In the genomic region with DNA sequence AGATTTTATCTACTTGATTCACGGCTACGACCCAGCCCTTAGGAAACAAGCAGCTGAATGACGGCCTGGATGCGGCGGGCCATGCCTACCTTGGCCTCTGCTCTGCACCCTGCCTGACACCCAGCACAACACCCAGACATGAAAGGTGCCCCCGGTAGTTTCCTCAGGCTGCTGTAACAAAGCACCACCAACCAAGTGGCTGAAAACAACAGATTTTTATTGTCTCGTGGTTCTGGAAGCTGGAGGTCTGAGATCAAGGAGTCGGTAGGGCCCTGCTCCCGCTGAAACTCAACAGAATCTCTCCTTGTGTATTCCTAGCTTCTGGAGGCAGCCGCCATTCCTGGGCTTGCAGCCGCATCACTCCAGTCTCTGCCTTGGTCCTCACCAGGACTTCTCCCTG, we compare ENCODE assay signal across 23 cellular contexts.
"Had no signal": no experiment of that assay in that cellular context is flagged by ENCODE, and none has a peak within 500 bp of the region (broad histone marks: within the 10 kb centered on the region; RNA-seq: fewer than 3 reads in every experiment).

No MANE protein-coding gene starts in this region.

- H3K4me3 Mint-ChIP-seq: activated CD4-positive, alpha-beta T cell treated with anti-CD3 and anti-CD28 coated beads, Interleukin-2, amount 10 ng/mL, durations not matched to agents 7 days and 5 days; activated CD8-positive, alpha-beta memory T cell treated with anti-CD3 and anti-CD28 coated beads, Interleukin-2, amount 10 ng/mL, durations not matched to agents 7 days and 5 days; activated CD8-positive, alpha-beta T cell treated with anti-CD3 and anti-CD28 coated beads for 36 hours; activated naive CD4-positive, alpha-beta T cell treated with anti-CD3 and anti-CD28 coated beads, Interleukin-2, amount 10 ng/mL, durations not matched to agents 7 days and 5 days; natural killer cell; stimulated activated memory B cell treated with anti-CD40 and anti-IgM and Interleukin-4, amounts not matched to agents 10 μg/mL and 1 μg/mL and 100 μg/mL, for 72 hours; T-helper 2 cell treated with Interferon-gamma antibody and Interleukin-4, amounts not matched to agents 5 μg/mL and 100 μg/mL, for 36 hours had no signal

- H3K27ac ChIP-seq: ovary, right lobe of liver, suprapubic skin, tibial nerve, WERI-Rb-1 had no signal

- DNase-seq: activated CD4-positive, alpha-beta T cell treated with anti-CD3 and anti-CD28 coated beads, Interleukin-2, amount 10 ng/mL, durations not matched to agents 7 days and 5 days; activated CD4-positive, CD25-positive, alpha-beta regulatory T cell treated with anti-CD3 and anti-CD28 coated beads, Interleukin-2, amount 50 U/mL, for 72 hours; activated CD8-positive, alpha-beta memory T cell treated with anti-CD3 and anti-CD28 coated beads, Interleukin-2, amount 10 ng/mL, durations not matched to agents 7 days and 5 days; activated CD8-positive, alpha-beta T cell treated with anti-CD3 and anti-CD28 coated beads for 36 hours; activated effector memory CD4-positive, alpha-beta T cell treated with anti-CD3 and anti-CD28 coated beads, Interleukin-2, amount 50 U/mL, for 16 hours; activated naive CD4-positive, alpha-beta T cell treated with anti-CD3 and anti-CD28 coated beads, Interleukin-2, amount 10 ng/mL, durations not matched to agents 7 days and 5 days; activated T-cell treated with anti-CD3 and anti-CD28 coated beads for 4 hours; amygdala; dermis blood vessel endothelial cell; effector CD8-positive, alpha-beta T cell; natural killer cell; small intestine; stimulated activated CD4-positive, alpha-beta T cell treated with anti-CD3 and anti-CD28 coated beads, Interleukin-15, amount 100 ng/mL, for 24 hours; stomach; WERI-Rb-1 had no signal

- H3K4me1 ChIP-seq: right lobe of liver, suprapubic skin, tibial nerve had no signal

- H3K9me3 ChIP-seq: ovary, right lobe of liver, stomach, suprapubic skin had no signal

- H3K36me3 ChIP-seq: ovary, right lobe of liver, stomach, suprapubic skin, tibial nerve, WERI-Rb-1 had no signal

- H3K9me3 Mint-ChIP-seq: activated CD4-positive, alpha-beta T cell treated with anti-CD3 and anti-CD28 coated beads, Interleukin-2, amount 10 ng/mL, durations not matched to agents 7 days and 5 days; activated CD8-positive, alpha-beta T cell treated with anti-CD3 and anti-CD28 coated beads for 36 hours; activated naive CD4-positive, alpha-beta T cell treated with anti-CD3 and anti-CD28 coated beads, Interleukin-2, amount 10 ng/mL, durations not matched to agents 7 days and 5 days; natural killer cell; stimulated activated memory B cell treated with anti-CD40 and anti-IgM and Interleukin-4, amounts not matched to agents 10 μg/mL and 1 μg/mL and 100 μg/mL, for 72 hours; T-helper 2 cell treated with Interferon-gamma antibody and Interleukin-4, amounts not matched to agents 5 μg/mL and 100 μg/mL, for 36 hours had no signal

- H3K27ac Mint-ChIP-seq: activated CD4-positive, alpha-beta T cell treated with anti-CD3 and anti-CD28 coated beads, Interleukin-2, amount 10 ng/mL, durations not matched to agents 7 days and 5 days; activated CD8-positive, alpha-beta memory T cell treated with anti-CD3 and anti-CD28 coated beads, Interleukin-2, amount 10 ng/mL, durations not matched to agents 7 days and 5 days; activated CD8-positive, alpha-beta T cell treated with anti-CD3 and anti-CD28 coated beads for 36 hours; activated naive CD4-positive, alpha-beta T cell treated with anti-CD3 and anti-CD28 coated beads, Interleukin-2, amount 10 ng/mL, durations not matched to agents 7 days and 5 days; natural killer cell; stimulated activated memory B cell treated with anti-CD40 and anti-IgM and Interleukin-4, amounts not matched to agents 10 μg/mL and 1 μg/mL and 100 μg/mL, for 72 hours; T-helper 2 cell treated with Interferon-gamma antibody and Interleukin-4, amounts not matched to agents 5 μg/mL and 100 μg/mL, for 36 hours had no signal

- H3K4me3 ChIP-seq: ovary, right lobe of liver, stomach, suprapubic skin, tibial nerve had no signal

- H3K27me3 Mint-ChIP-seq: activated CD4-positive, alpha-beta T cell treated with anti-CD3 and anti-CD28 coated beads, Interleukin-2, amount 10 ng/mL, durations not matched to agents 7 days and 5 days; activated CD8-positive, alpha-beta memory T cell treated with anti-CD3 and anti-CD28 coated beads, Interleukin-2, amount 10 ng/mL, durations not matched to agents 7 days and 5 days; stimulated activated memory B cell treated with anti-CD40 and anti-IgM and Interleukin-4, amounts not matched to agents 10 μg/mL and 1 μg/mL and 100 μg/mL, for 72 hours had no signal

- ATAC-seq: activated CD8-positive, alpha-beta memory T cell treated with anti-CD3 and anti-CD28 coated beads, Interleukin-2, amount 10 ng/mL, durations not matched to agents 7 days and 5 days; activated CD8-positive, alpha-beta T cell treated with anti-CD3 and anti-CD28 coated beads for 36 hours; esophagus mucosa; left lobe of liver; natural killer cell had no signal

- H3K36me3 Mint-ChIP-seq: activated CD8-positive, alpha-beta memory T cell treated with anti-CD3 and anti-CD28 coated beads, Interleukin-2, amount 10 ng/mL, durations not matched to agents 7 days and 5 days; activated naive CD4-positive, alpha-beta T cell treated with anti-CD3 and anti-CD28 coated beads, Interleukin-2, amount 10 ng/mL, durations not matched to agents 7 days and 5 days; natural killer cell; stimulated activated memory B cell treated with anti-CD40 and anti-IgM and Interleukin-4, amounts not matched to agents 10 μg/mL and 1 μg/mL and 100 μg/mL, for 72 hours had no signal

- H3K27me3 ChIP-seq: ovary, right lobe of liver, stomach, suprapubic skin, tibial nerve had no signal
